ENCODE assay signal across 7 cellular contexts in genomic region chr12:124469193-124469888, GRCh38.
DNase-seq lines count a peak whose midpoint lies in the region; ATAC-seq and TF ChIP-seq lines count a peak whose summit lies in the region.

No MANE protein-coding gene starts in this region.

- intact Hi-C loops in dorsolateral prefrontal cortex (cut with DNase I): no loop called here

- peak; percentile 61 for TF ChIP-seq CTCF in GM12865 (IDR thresholded peaks at IDR 0.05; ENCODE audit: insufficient read depth, low read depth, low read length, missing control alignments)
- TF ChIP-seq CTCF in NB4 (IDR thresholded peaks at IDR 0.05; ENCODE audit: low read depth, low read length): peak; percentile 87
- peak in 55 of 56 donors; percentile 19 to 70 (median 50) for TF ChIP-seq CTCF in dorsolateral prefrontal cortex (IDR thresholded peaks at IDR 0.05 in 54 of 56, conservative IDR thresholded peaks at IDR 0.05 in 2 of 56; ENCODE audit: low read depth in 1 of 56, partially characterized antibody in 56 of 56)
- peak; percentile 57 for TF ChIP-seq CTCF in parathyroid adenoma (IDR thresholded peaks at IDR 0.05)

- no peaks in the 10 kb centered on the region for H3K36me3 ChIP-seq in parathyroid adenoma (ENCODE audit: control insufficient read depth, insufficient read depth, low read length)

- H3K4me1 ChIP-seq in parathyroid adenoma: peaks cover 2% of the 10 kb centered on the region

- DNase-seq in GM12865 (ENCODE audit: low read depth) (no peak), NB4 (ENCODE audit: low read depth) (peak; percentile 75), dorsolateral prefrontal cortex (no peak), OCI-M2 (lab: John Stamatoyannopoulos, UW; ENCODE audit: unreplicated experiment) (no peak), kidney tubule cell (ENCODE audit: low spot score) (no peak)

- H3K79me2 ChIP-seq in parathyroid adenoma: peaks cover 42% of the 10 kb centered on the region

- peak overlapping the region; percentile 26 for H3K4me2 ChIP-seq in parathyroid adenoma (ENCODE audit: low read length)

- H2AFZ ChIP-seq in parathyroid adenoma: no peak overlapping the region

- H3K9me3 ChIP-seq in parathyroid adenoma (ENCODE audit: control insufficient read depth, low read length): no peaks in the 10 kb centered on the region

- no peak for ATAC-seq in HG02798 (IDR thresholded peaks at IDR 0.05; ENCODE audit: poor library complexity, unreplicated experiment)

- no peak for TF ChIP-seq POLR2A in NB4 (IDR thresholded peaks at IDR 0.05; ENCODE audit: extremely low read depth, insufficient read length)

- no peaks in the 10 kb centered on the region for H3K27me3 ChIP-seq in dorsolateral prefrontal cortex
- no peaks in the 10 kb centered on the region for H3K27me3 ChIP-seq in parathyroid adenoma (ENCODE audit: control insufficient read depth, insufficient read depth, low read length)

- peak overlapping the region in 2 of 59 donors; percentile 4 to 57 for H3K27ac ChIP-seq in dorsolateral prefrontal cortex
- H3K27ac ChIP-seq in parathyroid adenoma: no peak overlapping the region

- H3K9ac ChIP-seq in parathyroid adenoma: no peak overlapping the region

- H3K4me3 ChIP-seq in GM12865 (ENCODE audit: low read depth, low read length) (no peak overlapping the region), NB4 (ENCODE audit: low read depth, low read length) (no peak overlapping the region), dorsolateral prefrontal cortex (no peak overlapping the region), parathyroid adenoma (ENCODE audit: low read depth, low read length) (no peak overlapping the region)
